15 cellular contexts compared by ENCODE assay signal in genomic region chr6:142321451-142321850, GRCh38. TPM values are rescaled to one million over a fixed set of nuclear protein-coding genes. Genes with fewer than 3 reads are reported as not detected.
DNase-seq lines count a peak whose midpoint lies in the region; ATAC-seq and TF ChIP-seq lines count a peak whose summit lies in the region.
"Had no signal": no experiment of that assay in that cellular context is flagged by ENCODE, and none has a peak within 500 bp of the region (broad histone marks: within the 10 kb centered on the region; RNA-seq: fewer than 3 reads in every experiment).

No MANE protein-coding gene starts in this region.

- no peak overlapping the region for H3K23ac ChIP-seq in neuronal stem cell (ENCODE audit: low read depth, low read length, poor library complexity)

- no peak for TF ChIP-seq CTCF in SK-N-SH (IDR thresholded peaks at IDR 0.05)
- TF ChIP-seq CTCF in fibroblast of villous mesenchyme (IDR thresholded peaks at IDR 0.05; ENCODE audit: insufficient read depth, low read depth, low read length) = no peak

- ATAC-seq in SK-N-SH treated with all-trans-retinoic acid at 6 μM for 48 hours = no peak
- ATAC-seq: CD8-positive, alpha-beta T cell had no signal

- H3K36me3 ChIP-seq in SK-N-SH (replicated peaks in 1 of 2; ENCODE audit: control insufficient read depth in 1 of 2, insufficient read depth in 2 of 2, low read length in 1 of 2) = no peaks in the 10 kb centered on the region
- no peaks in the 10 kb centered on the region for H3K36me3 ChIP-seq in neuronal stem cell (replicated peaks in 1 of 2; ENCODE audit: control insufficient read depth in 2 of 2, insufficient read depth in 2 of 2, low read length in 2 of 2)
- H3K36me3 ChIP-seq: BLaER1 had no signal

- H3K4me2 ChIP-seq in SK-N-SH (no peak overlapping the region), neuronal stem cell (ENCODE audit: insufficient read depth, low read length, poor library complexity, severe bottlenecking) (no peak overlapping the region)
- H3K4me2 ChIP-seq: BLaER1 had no signal

- H3K18ac ChIP-seq in neuronal stem cell (ENCODE audit: low read length) = no peak overlapping the region

- H3K14ac ChIP-seq in neuronal stem cell (ENCODE audit: low read length) = no peak overlapping the region

- H3F3A ChIP-seq in SK-N-SH (replicated peaks; ENCODE audit: insufficient read depth) = peaks cover 31% of the 10 kb centered on the region

- H2BK120ac ChIP-seq in neuronal stem cell (ENCODE audit: low read depth, low read length) = no peak overlapping the region

- no peak overlapping the region for H2BK12ac ChIP-seq in neuronal stem cell (ENCODE audit: low read length)

- H3K79me1 ChIP-seq in neuronal stem cell (ENCODE audit: low read depth, low read length) = no peaks in the 10 kb centered on the region

- no peaks in the 10 kb centered on the region for H4K20me1 ChIP-seq in SK-N-SH (ENCODE audit: insufficient read depth)
- H4K20me1 ChIP-seq: BLaER1 had no signal

- H3K27me3 ChIP-seq in SK-N-SH (ENCODE audit: insufficient read depth) = no peaks in the 10 kb centered on the region
- no peaks in the 10 kb centered on the region for H3K27me3 ChIP-seq in neuronal stem cell (ENCODE audit: control insufficient read depth in 3 of 3, insufficient read depth in 3 of 3, low read depth in 1 of 3, low read length in 3 of 3)
- H3K27me3 ChIP-seq: BLaER1 had no signal

- H4K8ac ChIP-seq in neuronal stem cell (ENCODE audit: low read depth, low read length) = no peak overlapping the region

- DNase-seq in SK-N-SH (no peak), SK-N-DZ (ENCODE audit: low spot score) (peak; percentile 45), fibroblast of villous mesenchyme (ENCODE audit: low read depth) (peak; percentile 66), neuronal stem cell (ENCODE audit: low spot score) (no peak), CD1c-positive myeloid dendritic cell (ENCODE audit: extremely low spot score) (no peak), ecto neural progenitor cell (ENCODE audit: low spot score) (no peak)
- DNase-seq: Calu3; CD8-positive, alpha-beta T cell; DMS79 treated with DMSO at 0.1 percent for 48 hours; GF-D8; H9 had no signal

- peaks cover 88% of the 10 kb centered on the region for H3K79me2 ChIP-seq in SK-N-SH (ENCODE audit: insufficient read depth)

- no peak overlapping the region for H2AK5ac ChIP-seq in neuronal stem cell (ENCODE audit: low read depth, low read length)

- POLR2A ChIA-PET in SK-N-SH (lab: Yijun Ruan, JAX) = no interaction called here

- TF ChIP-seq RAD21 in SK-N-SH (IDR thresholded peaks at IDR 0.05; ENCODE audit: low read length) = no peak

- H3K4me3 ChIP-seq in SK-N-SH (ENCODE audit: low read depth in 2 of 2, low read length in 1 of 2) (no peak overlapping the region), fibroblast of villous mesenchyme (ENCODE audit: low read depth, low read length) (no peak overlapping the region), neuronal stem cell (ENCODE audit: low read length in 2 of 2) (no peak overlapping the region)
- H3K4me3 ChIP-seq: BLaER1 had no signal

- no peaks in the 10 kb centered on the region; a peak in 1 of 4 replicates for H3K4me1 ChIP-seq in SK-N-SH (ENCODE audit: control insufficient read depth in 1 of 2, insufficient read depth in 2 of 2, low read depth in 1 of 2, low read length in 1 of 2)
- no peaks in the 10 kb centered on the region for H3K4me1 ChIP-seq in neuronal stem cell (ENCODE audit: control insufficient read depth in 2 of 2, insufficient read depth in 1 of 2, low read depth in 1 of 2, low read length in 2 of 2)
- H3K4me1 ChIP-seq: BLaER1 had no signal

- H3K9ac ChIP-seq in SK-N-SH (no peak overlapping the region), neuronal stem cell (ENCODE audit: low read depth, low read length, poor library complexity) (no peak overlapping the region)
- H3K9ac ChIP-seq: BLaER1 had no signal

- H3K4ac ChIP-seq in neuronal stem cell (ENCODE audit: low read length) = no peak overlapping the region

- CTCF ChIA-PET in SK-N-SH (lab: Yijun Ruan, JAX) = no interaction called here

- H3K27ac ChIP-seq in SK-N-SH (ENCODE audit: low read depth in 2 of 2, low read length in 1 of 2) (peak overlapping the region; percentile 63 to 71; a peak in 3 of 4 replicates), neuronal stem cell (replicated peaks; ENCODE audit: low read length) (no peak overlapping the region)
- H3K27ac ChIP-seq: 22Rv1, BLaER1 had no signal

- H3K9me3 ChIP-seq in SK-N-SH (no peaks in the 10 kb centered on the region), neuronal stem cell (replicated peaks in 1 of 2; ENCODE audit: control insufficient read depth in 2 of 2, insufficient read depth in 1 of 2, low read depth in 1 of 2, low read length in 2 of 2) (no peaks in the 10 kb centered on the region)
- H3K9me3 ChIP-seq: BLaER1 had no signal

- no peak overlapping the region for H2BK5ac ChIP-seq in neuronal stem cell (ENCODE audit: low read length)

- no peak overlapping the region for H2BK15ac ChIP-seq in neuronal stem cell (ENCODE audit: low read length)

- H3K9me2 ChIP-seq in SK-N-SH = no peaks in the 10 kb centered on the region

- H2AFZ ChIP-seq in SK-N-SH (ENCODE audit: low read depth) = no peak overlapping the region
- H2AFZ ChIP-seq in neuronal stem cell (ENCODE audit: low read length) = no peak overlapping the region

- no peak for TF ChIP-seq EP300 in SK-N-SH (IDR thresholded peaks at IDR 0.05; ENCODE audit: borderline replicate concordance in 1 of 2, low read depth in 1 of 2, low read length in 1 of 2)

- 49% methylated on average over 3 of the region's 3 CpGs for WGBS in SK-N-SH (ENCODE audit: low lambda C conversion rate)
- no CpG with 5 or more reads among the region's 3 CpGs for WGBS in neuronal stem cell (ENCODE audit: extremely low coverage in 2 of 2, insufficient read length in 2 of 2, insufficient replicate concordance in 1 of 2), 2 donors

- H4K91ac ChIP-seq in neuronal stem cell (ENCODE audit: low read depth, low read length, poor library complexity) = no peak overlapping the region

TF ChIP-seq in SK-N-SH, 30 proteins besides CTCF, POLR2A, EP300 and RAD21 (continues in another document):
- TF ChIP-seq TCF12 (IDR thresholded peaks at IDR 0.05) (no peak), ELF1 (IDR thresholded peaks at IDR 0.05) (no peak), JUND (IDR thresholded peaks at IDR 0.05) (no peak), CHD2 (IDR thresholded peaks at IDR 0.05; ENCODE audit: low read length, partially characterized antibody) (no peak), RXRA (IDR thresholded peaks at IDR 0.05; ENCODE audit: borderline replicate concordance, low read depth) (no peak)

TF ChIP-seq in SK-N-SH treated with all-trans-retinoic acid at 6 μM for 48 hours, 23 proteins besides CTCF, POLR2A, EP300 and RAD21:
- no peak for TF ChIP-seq CREB5 (CRISPR knock-in tag; IDR thresholded peaks at IDR 0.05; ENCODE audit: low read depth)
- TF ChIP-seq TOX (CRISPR knock-in tag; IDR thresholded peaks at IDR 0.05; ENCODE audit: borderline replicate concordance) = no peak
- TF ChIP-seq RARB (CRISPR knock-in tag; IDR thresholded peaks at IDR 0.05) = no peak
- TF ChIP-seq OSR1 (CRISPR knock-in tag; IDR thresholded peaks at IDR 0.05) = no peak
- TF ChIP-seq GLIS3 (CRISPR knock-in tag; IDR thresholded peaks at IDR 0.05) = no peak
- TF ChIP-seq ZFP3 (CRISPR knock-in tag; IDR thresholded peaks at IDR 0.05) = no peak
- TF ChIP-seq POU6F1 (CRISPR knock-in tag; IDR thresholded peaks at IDR 0.05; ENCODE audit: borderline replicate concordance, low read depth) = no peak
- TF ChIP-seq SNAI2 (CRISPR knock-in tag; IDR thresholded peaks at IDR 0.05) = no peak
- no peak for TF ChIP-seq TCF4 (CRISPR knock-in tag; IDR thresholded peaks at IDR 0.05; ENCODE audit: borderline replicate concordance)

RNA-seq across cellular contexts. Expression of gene ADGRG6, which starts 19.6 kb away (rescaled TPM):
- polyA plus RNA-seq in SK-N-SH (2012; rRNA removed) = 61.5 and 91.8 TPM in 2 replicates
- polyA plus RNA-seq in SK-N-SH (2012; cell fraction: cytosol; rRNA removed) = 83.4 and 84.3 TPM in 2 replicates
- 78.5 and 178 TPM in 2 replicates for polyA plus RNA-seq in SK-N-SH (2012; cell fraction: nucleus; rRNA removed)
- polyA plus RNA-seq in SK-N-DZ (2014; cell fraction: cytosol; rRNA removed) = 0.58 and 1.3 TPM in 2 replicates
- 1.6 and 6.4 TPM in 2 replicates for polyA plus RNA-seq in SK-N-DZ (2014; cell fraction: nucleus; rRNA removed)
- 33.2 and 153 TPM in 2 replicates for total RNA-seq in fibroblast of villous mesenchyme
- 0.47 TPM for polyA plus RNA-seq in neuronal stem cell (2013, experiment 1 of 2)
- 0.40 TPM for polyA plus RNA-seq in neuronal stem cell (2013, experiment 2 of 2)
- polyA plus RNA-seq: IgD-negative memory B cell had no signal

Comparison
In these comparisons a context has a peak if more than half of its experiments do, and no peak if none do; other contexts are left out.
1. DNase-seq: peak in SK-N-DZ (single experiment) and fibroblast of villous mesenchyme (single experiment); none in SK-N-SH (single experiment), neuronal stem cell (single experiment), CD1c-positive myeloid dendritic cell (single experiment) and ecto neural progenitor cell (single experiment).